ENCODE assay signal across 8 cellular contexts in the genomic region with DNA sequence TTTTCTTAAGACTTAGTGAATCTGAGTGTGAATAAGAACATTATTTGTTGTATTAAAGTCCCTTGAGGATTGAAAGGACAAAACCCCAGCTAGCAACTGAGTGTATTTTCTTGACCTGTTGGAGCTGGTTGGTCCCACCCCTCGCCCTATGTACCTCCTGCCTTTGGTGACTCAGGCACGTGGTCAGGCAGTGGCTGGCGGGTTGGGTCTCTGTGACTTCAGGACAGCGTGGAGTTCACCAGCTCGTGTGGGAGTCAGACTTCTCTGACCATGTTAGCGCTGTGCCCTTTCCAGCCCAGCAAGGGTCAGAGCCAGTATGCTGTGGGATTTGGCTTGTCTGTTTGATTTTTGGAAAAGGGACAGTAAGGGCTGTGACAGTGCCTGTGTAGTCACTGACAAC.
DNase-seq lines count a peak whose midpoint lies in the region; ATAC-seq and TF ChIP-seq lines count a peak whose summit lies in the region.

No MANE protein-coding gene starts in this region.

- peaks cover 64 to 81% of the 10 kb centered on the region in 2 donors for H3K36me3 Mint-ChIP-seq in CD14-positive monocyte

- DNase-seq in CD14-positive monocyte (ENCODE audit: low spot score) (peak; percentile 73), PC-9 (peak; percentile 21 to 44), fibroblast of lung (ENCODE audit: low read depth in 2 of 2) (peak; percentile 31 to 51), renal cortical epithelial cell (ENCODE audit: low read depth) (peak; percentile 55), GM03348 (ENCODE audit: low spot score) (no peak)
- no peak for DNase-seq in stimulated activated CD4-positive, alpha-beta T cell treated with anti-CD3 and anti-CD28 coated beads, Interleukin-12 subunit alpha, Interleukin-12 subunit beta, amount 100 ng/mL, for 4 hours

- no peaks in the 10 kb centered on the region; the same call in 1 of the 2 replicates for H3F3A ChIP-seq in PC-9 (ENCODE audit: insufficient read depth, low read depth)

- H3K27ac Mint-ChIP-seq in CD14-positive monocyte = peak overlapping the region in 5 of 7 donors; percentile 10 to 90 (median 80)

- peaks cover 39% of the 10 kb centered on the region for H3K4me1 Mint-ChIP-seq in CD14-positive monocyte

- no peaks in the 10 kb centered on the region for H3K9me3 ChIP-seq in PC-9 (ENCODE audit: insufficient read depth, low read depth)
- no peaks in the 10 kb centered on the region for H3K9me3 ChIP-seq in fibroblast of lung (ENCODE audit: control insufficient read depth, insufficient read depth, low read depth, low read length)

- H3K36me3 ChIP-seq in PC-9 (ENCODE audit: low read depth) = 0 out of 2 replicates have a peak, but pooled peaks cover 2% of the 10 kb centered on the region
- H3K36me3 ChIP-seq in fibroblast of lung (ENCODE audit: control insufficient read depth, insufficient read depth, low read length) = peaks cover 5% of the 10 kb centered on the region

- H4K20me1 ChIP-seq in PC-9 (ENCODE audit: insufficient read depth) (no peaks in the 10 kb centered on the region), fibroblast of lung (ENCODE audit: control insufficient read depth, extremely low read depth, insufficient read depth, low read length) (no peaks in the 10 kb centered on the region)

- H3K27me3 Mint-ChIP-seq in CD14-positive monocyte (ENCODE audit: low read depth in 3 of 3) = no peaks in the 10 kb centered on the region

- intact Hi-C loops in CD14-positive monocyte (cut with micrococcal nuclease) = no loop called here
- intact Hi-C loops in PC-9 (cut with micrococcal nuclease; ENCODE audit: unreplicated experiment) = loop anchor here (5.0 kb wide), 1 partner anchor 112 kb away; a partner anchor contains a TSS

- 0 out of 2 replicates have a peak, but pooled peaks cover 7% of the 10 kb centered on the region for H3K4me1 ChIP-seq in PC-9 (replicated peaks; ENCODE audit: insufficient read depth)
- H3K4me1 ChIP-seq in fibroblast of lung (ENCODE audit: control insufficient read depth, extremely low read depth, insufficient read depth, low read length) = peaks cover 30% of the 10 kb centered on the region

- CTCF ChIA-PET in PC-9 (lab: Charles Lee) = no interaction called here

- H2AFZ ChIP-seq in PC-9 (no peak overlapping the region), fibroblast of lung (ENCODE audit: low read length) (no peak overlapping the region)

- no TSS peak for BruUV-seq in PC-9 (replicated peaks; lab: Mats Ljungman, UMichigan)

- H3K9me2 ChIP-seq in PC-9 (ENCODE audit: insufficient read depth) = no peaks in the 10 kb centered on the region

- H3K79me2 ChIP-seq in PC-9 (ENCODE audit: low read depth) (no peaks in the 10 kb centered on the region), fibroblast of lung (ENCODE audit: control insufficient read depth, insufficient read depth, low read length) (peaks cover 5% of the 10 kb centered on the region)

- H3K27ac ChIP-seq in PC-9 = no peak overlapping the region
- no peak overlapping the region for H3K27ac ChIP-seq in fibroblast of lung (ENCODE audit: insufficient read depth, low read length)

- TF ChIP-seq CTCF in CD14-positive monocyte (IDR thresholded peaks at IDR 0.05) = no peak
- no peak for TF ChIP-seq CTCF in PC-9 (conservative IDR thresholded peaks at IDR 0.05)
- no peak for TF ChIP-seq CTCF in fibroblast of lung (conservative IDR thresholded peaks at IDR 0.05 in 1 of 2, IDR thresholded peaks at IDR 0.05 in 1 of 2; ENCODE audit: low read depth in 1 of 2, low read length in 2 of 2)

- peaks cover 0 to 3% (median 0%) of the 10 kb centered on the region in 7 donors for H3K9me3 Mint-ChIP-seq in CD14-positive monocyte

- POLR2A ChIA-PET in PC-9 (lab: Charles Lee; ENCODE audit: unreplicated experiment) = interaction anchor here (0.5 to 0.6 kb wide), 2 partner anchors 14 to 18 kb away, joined by 4 read pairs; no protein-coding TSS in a partner anchor

- H3K27me3 ChIP-seq in PC-9 (ENCODE audit: insufficient read depth, low read depth) (no peaks in the 10 kb centered on the region), fibroblast of lung (ENCODE audit: control insufficient read depth, insufficient read depth, low read length) (no peaks in the 10 kb centered on the region)

- no peak for ATAC-seq in GM18907 (IDR thresholded peaks at IDR 0.05; ENCODE audit: unreplicated experiment)
- no peak for ATAC-seq in GM21619 (IDR thresholded peaks at IDR 0.05; ENCODE audit: unreplicated experiment)

- H3K4me3 ChIP-seq in PC-9 (no peak overlapping the region), fibroblast of lung (replicated peaks in 1 of 4; ENCODE audit: control extremely low read depth in 1 of 4, insufficient read depth in 1 of 4, low read depth in 3 of 4, low read length in 4 of 4) (no peak overlapping the region)

- no peak overlapping the region for H3K4me2 ChIP-seq in PC-9
- no peak overlapping the region for H3K4me2 ChIP-seq in fibroblast of lung (ENCODE audit: extremely low read depth, insufficient read depth, low read length)

- H3K9ac ChIP-seq in fibroblast of lung (ENCODE audit: insufficient read depth, low read length) = no peak overlapping the region

- no peak overlapping the region for H3K4me3 Mint-ChIP-seq in CD14-positive monocyte

Comparison
In these comparisons a context has a peak if more than half of its experiments do, and no peak if none do; other contexts are left out.
1. DNase-seq: peak in CD14-positive monocyte (single experiment), PC-9 (2 of 2), fibroblast of lung (2 of 2) and renal cortical epithelial cell (single experiment); none in GM03348 (single experiment) and stimulated activated CD4-positive, alpha-beta T cell treated with anti-CD3 and anti-CD28 coated beads, Interleukin-12 subunit alpha, Interleukin-12 subunit beta, amount 100 ng/mL, for 4 hours (single experiment).